ENCODE assay signal across 8 cellular contexts in genomic region chr22:50526849-50527801, GRCh38. TPM values are rescaled to one million over a fixed set of nuclear protein-coding genes. Genes with fewer than 3 reads are reported as not detected.
DNase-seq lines count a peak whose midpoint lies in the region; ATAC-seq and TF ChIP-seq lines count a peak whose summit lies in the region.

No MANE protein-coding gene starts in this region.

- peak overlapping the region; percentile 64 to 84 (median 74) for H3K4me3 ChIP-seq in BLaER1 treated with 17β-estradiol and CSF1 and Interleukin-3, amounts not matched to agents 10 nM and 100 nM
- peak overlapping the region; percentile 62 to 77 for H3K4me3 ChIP-seq in duodenal mucosa (ENCODE audit: low read depth in 1 of 2, low read length in 2 of 2)
- peak overlapping the region; percentile 70 for H3K4me3 ChIP-seq in mesodermal cell (ENCODE audit: extremely low read depth, insufficient read depth, low read length, poor library complexity, severe bottlenecking)
- peak overlapping the region; percentile 90 for H3K4me3 ChIP-seq in upper lobe of right lung

- H3K4me2 ChIP-seq in BLaER1 treated with 17β-estradiol and CSF1 and Interleukin-3, amounts not matched to agents 10 nM and 100 nM: peak overlapping the region; percentile 95 to 99 (median 98)

- WGBS in mesodermal cell (ENCODE audit: insufficient coverage in 2 of 2), 2 experiments: 55% methylated on average over 28 to 29 of the region's 29 CpGs

- intact Hi-C loops in upper lobe of right lung (cut with DNase I): no loop called here

- H3K27ac ChIP-seq in BLaER1 treated with 17β-estradiol and CSF1 and Interleukin-3, amounts not matched to agents 10 nM and 100 nM: peak overlapping the region; percentile 92 to 98 (median 95)
- H3K27ac ChIP-seq in duodenal mucosa (ENCODE audit: low read depth, low read length) (peak overlapping the region; percentile 96), mesodermal cell (ENCODE audit: low read depth, low read length, severe bottlenecking) (peak overlapping the region; percentile 84), upper lobe of right lung (peak overlapping the region; percentile 93)

- H3K4me1 ChIP-seq in BLaER1 treated with 17β-estradiol and CSF1 and Interleukin-3, amounts not matched to agents 10 nM and 100 nM: peaks cover 46 to 78% (median 66%) of the 10 kb centered on the region in 10 experiments
- H3K4me1 ChIP-seq in duodenal mucosa (ENCODE audit: control insufficient read depth in 1 of 2, insufficient read depth in 2 of 2, low read length in 2 of 2) (peaks cover 44 to 60% of the 10 kb centered on the region in 2 donors), mesodermal cell (ENCODE audit: control insufficient read depth, insufficient read depth, low read length, poor library complexity, severe bottlenecking) (peaks cover 14% of the 10 kb centered on the region), upper lobe of right lung (peaks cover 37% of the 10 kb centered on the region)

- H3K27me3 ChIP-seq in BLaER1 treated with 17β-estradiol and CSF1 and Interleukin-3, amounts not matched to agents 10 nM and 100 nM: peaks cover 29 to 43% (median 38%) of the 10 kb centered on the region in 11 experiments
- H3K27me3 ChIP-seq in duodenal mucosa (ENCODE audit: control insufficient read depth in 1 of 2, insufficient read depth in 2 of 2, low read length in 2 of 2) (no peaks in the 10 kb centered on the region), upper lobe of right lung (no peaks in the 10 kb centered on the region)

- H3K9ac ChIP-seq in BLaER1 treated with 17β-estradiol and CSF1 and Interleukin-3, amounts not matched to agents 10 nM and 100 nM: peak overlapping the region; percentile 88 to 96 (median 95)
- H3K9ac ChIP-seq in duodenal mucosa (ENCODE audit: low read depth in 1 of 2, low read length in 2 of 2): peak overlapping the region; percentile 72

- DNase-seq in upper lobe of right lung: peak; percentile 86
- DNase-seq in central memory CD4-positive, alpha-beta T cell: no peak
- DNase-seq in amniotic stem cell (lab: John Stamatoyannopoulos, UW): no peak

- H3K36me3 ChIP-seq in BLaER1 treated with 17β-estradiol and CSF1 and Interleukin-3, amounts not matched to agents 10 nM and 100 nM: peaks cover 21 to 26% (median 24%) of the 10 kb centered on the region in 11 experiments
- H3K36me3 ChIP-seq in duodenal mucosa (ENCODE audit: control insufficient read depth in 1 of 2, insufficient read depth in 2 of 2, low read length in 2 of 2) (peaks cover 8 to 17% of the 10 kb centered on the region in 2 donors), mesodermal cell (ENCODE audit: control insufficient read depth, insufficient read depth, low read length) (peaks cover 19% of the 10 kb centered on the region), upper lobe of right lung (peaks cover 20% of the 10 kb centered on the region)

- no peak for TF ChIP-seq CTCF in upper lobe of right lung (IDR thresholded peaks at IDR 0.05)

- peak; percentile 1 for ATAC-seq in GM21619 (IDR thresholded peaks at IDR 0.05; ENCODE audit: unreplicated experiment)
- ATAC-seq in SK-N-SH treated with all-trans-retinoic acid at 6 μM for 48 hours: peak; percentile 9; the same call in 2 of the 3 replicates
- ATAC-seq in upper lobe of right lung: peak; percentile 7

- peaks cover 10 to 35% (median 24%) of the 10 kb centered on the region in 11 experiments; a peak in 20 of 22 replicates for H3K9me3 ChIP-seq in BLaER1 treated with 17β-estradiol and CSF1 and Interleukin-3, amounts not matched to agents 10 nM and 100 nM (replicated peaks in 1 of 11)
- H3K9me3 ChIP-seq in duodenal mucosa (ENCODE audit: control insufficient read depth in 1 of 2, low read length in 2 of 2): no peaks in the 10 kb centered on the region
- H3K9me3 ChIP-seq in mesodermal cell (ENCODE audit: control insufficient read depth, low read length): no peaks in the 10 kb centered on the region
- H3K9me3 ChIP-seq in upper lobe of right lung: no peaks in the 10 kb centered on the region

- H4K20me1 ChIP-seq in BLaER1 treated with 17β-estradiol and CSF1 and Interleukin-3, amounts not matched to agents 10 nM and 100 nM: peaks cover 20 to 40% (median 28%) of the 10 kb centered on the region in 11 experiments

TF ChIP-seq in SK-N-SH treated with all-trans-retinoic acid at 6 μM for 48 hours, 23 proteins besides CTCF, POLR2A, EP300 and RAD21:
- TF ChIP-seq BACH2 (CRISPR knock-in tag; IDR thresholded peaks at IDR 0.05; ENCODE audit: borderline replicate concordance): no peak

RNA-seq across cellular contexts. Expression of gene SCO2, which starts 1.7 kb away (rescaled TPM):
- 1.7 TPM for polyA plus RNA-seq in mesodermal cell (2013, experiment 1 of 2)
- polyA plus RNA-seq in mesodermal cell (2013, experiment 2 of 2): 0.91 TPM
- total RNA-seq in upper lobe of right lung: 3.1 TPM

RNA-seq across cellular contexts. Expression of gene TYMP, which starts 2.7 kb away (rescaled TPM):
- 2.6 TPM for polyA plus RNA-seq in mesodermal cell (2013, experiment 1 of 2)
- 2.0 TPM for polyA plus RNA-seq in mesodermal cell (2013, experiment 2 of 2)
- total RNA-seq in upper lobe of right lung: 122 TPM

RNA-seq across cellular contexts. Expression of gene KLHDC7B, which starts 18.6 kb away (rescaled TPM):
- polyA plus RNA-seq in mesodermal cell (2013, experiment 1 of 2): not detected
- 0.10 TPM for polyA plus RNA-seq in mesodermal cell (2013, experiment 2 of 2)
- total RNA-seq in upper lobe of right lung: 0.69 TPM

RNA-seq across cellular contexts. Expression of gene NCAPH2, which starts 19.1 kb away (rescaled TPM):
- 33.4 TPM for polyA plus RNA-seq in mesodermal cell (2013, experiment 1 of 2)
- polyA plus RNA-seq in mesodermal cell (2013, experiment 2 of 2): 27.2 TPM
- total RNA-seq in upper lobe of right lung: 51.8 TPM

RNA-seq across cellular contexts. Expression of gene LMF2, which starts 19.6 kb away (rescaled TPM):
- 59.7 TPM for polyA plus RNA-seq in mesodermal cell (2013, experiment 1 of 2)
- 48.3 TPM for polyA plus RNA-seq in mesodermal cell (2013, experiment 2 of 2)
- total RNA-seq in upper lobe of right lung: 65.8 TPM
